Comparison of ENCODE assay signal across 16 cellular contexts in genomic region chr6:18335948-18336347, GRCh38.
"Had no signal": no experiment of that assay in that cellular context is flagged by ENCODE, and none has a peak within 500 bp of the region (broad histone marks: within the 10 kb centered on the region; RNA-seq: fewer than 3 reads in every experiment).

No MANE protein-coding gene starts in this region.

- H3K27ac Mint-ChIP-seq: effector memory CD8-positive, alpha-beta T cell; nephron had no signal

- ATAC-seq: effector memory CD8-positive, alpha-beta T cell; foreskin keratinocyte; right cardiac atrium had no signal

- H3K4me3 Mint-ChIP-seq: effector memory CD8-positive, alpha-beta T cell; nephron had no signal

- H3K9me3 ChIP-seq: stomach, thoracic aorta, transverse colon had no signal

- DNase-seq: effector memory CD8-positive, alpha-beta T cell; foreskin keratinocyte; head of caudate nucleus; hippocampal formation; kidney glomerular epithelial cell; naive B cell; right cardiac atrium; small intestine; stimulated activated CD4-positive, alpha-beta T cell treated with anti-CD3 and anti-CD28 coated beads, Interleukin-12 subunit alpha, Interleukin-12 subunit beta, amount 100 ng/mL, for 4 hours; stimulated activated naive CD4-positive, alpha-beta T cell; stomach; substantia nigra; transverse colon had no signal

- H3K4me3 ChIP-seq: coronary artery, stomach, thoracic aorta, transverse colon had no signal

- H3K36me3 Mint-ChIP-seq: naive B cell had no signal

- H3K9me3 Mint-ChIP-seq: effector memory CD8-positive, alpha-beta T cell; nephron had no signal

- H3K4me1 ChIP-seq: stomach, transverse colon had no signal

- H3K27me3 Mint-ChIP-seq: naive B cell had no signal

- H3K27ac ChIP-seq: coronary artery, foreskin keratinocyte, stomach, thoracic aorta, transverse colon had no signal

- H3K27me3 ChIP-seq: foreskin keratinocyte, stomach, transverse colon had no signal

- H3K36me3 ChIP-seq: stomach, thoracic aorta, transverse colon had no signal
